Comparison of ENCODE assay signal across 14 cellular contexts in the genomic region with DNA sequence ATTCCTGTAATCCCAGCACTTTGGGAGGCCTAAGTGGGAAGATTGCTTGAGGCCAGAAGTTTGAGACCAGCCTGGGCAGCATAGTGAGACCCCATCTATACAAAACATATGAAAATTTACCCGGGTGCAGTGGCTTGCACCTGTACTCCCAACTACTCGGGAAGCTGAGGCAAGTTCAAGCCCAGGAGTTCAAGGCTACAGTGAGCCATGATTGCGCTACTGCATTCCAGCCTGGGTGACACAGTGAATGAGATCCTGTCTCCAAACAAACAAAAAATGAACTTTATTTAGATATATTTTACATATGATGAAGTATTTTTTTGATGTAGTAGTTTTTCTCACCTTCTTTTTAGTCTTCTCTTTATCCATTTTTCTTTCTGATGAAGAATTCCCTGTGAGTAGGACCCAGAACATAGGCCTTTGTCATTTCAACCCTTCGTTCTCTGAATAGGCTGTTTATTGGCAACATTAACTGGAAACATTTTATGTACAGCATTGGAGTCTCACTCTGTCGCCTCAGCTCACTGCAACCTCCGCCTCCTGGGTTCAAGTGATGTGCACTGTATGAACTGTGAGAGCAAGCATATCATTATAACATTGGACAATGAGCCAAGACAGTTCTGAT.
"Had no signal": no experiment of that assay in that cellular context is flagged by ENCODE, and none has a peak within 500 bp of the region (broad histone marks: within the 10 kb centered on the region; RNA-seq: fewer than 3 reads in every experiment).

No MANE protein-coding gene starts in this region.

- H3K4me1 ChIP-seq: SJSA1 had no signal

- H3K9me3 ChIP-seq: lower lobe of right lung, neutrophil, SJSA1, testis had no signal

- H3K27ac ChIP-seq: lower lobe of right lung, neutrophil, SJSA1 had no signal

- ATAC-seq: activated CD8-positive, alpha-beta memory T cell treated with anti-CD3 and anti-CD28 coated beads, Interleukin-2, amount 10 ng/mL, durations not matched to agents 7 days and 5 days; lower lobe of right lung; right cardiac atrium had no signal

- H3K27ac Mint-ChIP-seq: endodermal cell had no signal

- H3K4me3 Mint-ChIP-seq: activated CD8-positive, alpha-beta memory T cell treated with anti-CD3 and anti-CD28 coated beads, Interleukin-2, amount 10 ng/mL, durations not matched to agents 7 days and 5 days; activated naive CD4-positive, alpha-beta T cell treated with anti-CD3 and anti-CD28 coated beads, Interleukin-2, amount 10 ng/mL, durations not matched to agents 7 days and 5 days; endodermal cell had no signal

- H3K36me3 ChIP-seq: neutrophil, SJSA1 had no signal

- H3K9me3 Mint-ChIP-seq: activated naive CD4-positive, alpha-beta T cell treated with anti-CD3 and anti-CD28 coated beads, Interleukin-2, amount 10 ng/mL, durations not matched to agents 7 days and 5 days; endodermal cell had no signal

- H3K27me3 ChIP-seq: neutrophil, SJSA1, testis had no signal

- DNase-seq: activated CD4-positive, alpha-beta T cell treated with anti-CD3 and anti-CD28 coated beads for 4 hours; activated CD8-positive, alpha-beta memory T cell treated with anti-CD3 and anti-CD28 coated beads, Interleukin-2, amount 10 ng/mL, durations not matched to agents 7 days and 5 days; activated naive CD4-positive, alpha-beta T cell treated with anti-CD3 and anti-CD28 coated beads, Interleukin-2, amount 10 ng/mL, durations not matched to agents 7 days and 5 days; dermis blood vessel endothelial cell; endodermal cell; erythroblast; lower lobe of right lung; midbrain; right cardiac atrium; stimulated activated naive CD4-positive, alpha-beta T cell treated with Interleukin-2 at 50 U/mL for 16 hours; T1000; testis had no signal

- H3K4me3 ChIP-seq: lower lobe of right lung, SJSA1, testis had no signal

- H3K27me3 Mint-ChIP-seq: activated CD8-positive, alpha-beta memory T cell treated with anti-CD3 and anti-CD28 coated beads, Interleukin-2, amount 10 ng/mL, durations not matched to agents 7 days and 5 days; activated naive CD4-positive, alpha-beta T cell treated with anti-CD3 and anti-CD28 coated beads, Interleukin-2, amount 10 ng/mL, durations not matched to agents 7 days and 5 days had no signal
